21 cellular contexts compared by ENCODE assay signal in the genomic region with DNA sequence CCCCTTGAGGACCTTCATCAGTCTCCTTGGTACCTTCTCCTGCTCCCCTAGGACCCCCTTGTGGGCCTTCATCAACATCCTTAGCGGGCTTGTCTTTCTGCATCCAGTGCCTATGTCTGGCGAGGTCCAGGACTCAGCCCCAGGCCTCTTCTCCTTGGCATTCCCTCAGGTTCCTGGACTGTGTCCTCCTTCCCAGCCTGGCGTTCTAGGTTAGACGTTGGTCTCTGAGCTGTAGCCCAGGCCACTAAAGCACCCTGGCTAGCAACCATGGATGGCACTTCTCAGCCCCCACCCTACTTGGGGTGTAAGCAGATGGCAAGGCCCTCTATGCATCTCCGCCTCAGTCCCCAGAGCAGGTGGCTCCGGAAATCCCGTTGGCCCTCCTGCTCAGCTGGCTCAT. TPM values are rescaled to one million over a fixed set of nuclear protein-coding genes. Genes with fewer than 3 reads are reported as not detected.
DNase-seq lines count a peak whose midpoint lies in the region; ATAC-seq and TF ChIP-seq lines count a peak whose summit lies in the region.
"Had no signal": no experiment of that assay in that cellular context is flagged by ENCODE, and none has a peak within 500 bp of the region (broad histone marks: within the 10 kb centered on the region; RNA-seq: fewer than 3 reads in every experiment).

No MANE protein-coding gene starts in this region.

- H3K4me2 ChIP-seq in BLaER1 treated with 17β-estradiol and CSF1 and Interleukin-3, amounts not matched to agents 10 nM and 100 nM: peak overlapping the region; percentile 20 to 81 (median 68); a peak in 21 of 22 replicates

- H3K36me3 Mint-ChIP-seq in T-helper 17 cell (ENCODE audit: low read depth) (peaks cover 2% of the 10 kb centered on the region), endothelial cell (ENCODE audit: low read depth, unreplicated experiment) (peaks cover 4% of the 10 kb centered on the region)
- H3K36me3 Mint-ChIP-seq: CD4-positive, CD25-positive, alpha-beta regulatory T cell; CD8-positive, alpha-beta memory T cell had no signal

- no peaks in the 10 kb centered on the region for H3K27me3 ChIP-seq in BLaER1 treated with 17β-estradiol and CSF1 and Interleukin-3, amounts not matched to agents 10 nM and 100 nM

- H3K9me3 Mint-ChIP-seq in endothelial cell (ENCODE audit: unreplicated experiment): no peaks in the 10 kb centered on the region
- H3K9me3 Mint-ChIP-seq: CD8-positive, alpha-beta memory T cell had no signal

- no peak overlapping the region for H3K27ac Mint-ChIP-seq in T-helper 17 cell
- H3K27ac Mint-ChIP-seq in endothelial cell (ENCODE audit: unreplicated experiment): peak overlapping the region; percentile 10

- ATAC-seq in T-helper 17 cell: no peak
- no peak for ATAC-seq in HG03565 (IDR thresholded peaks at IDR 0.05; ENCODE audit: unreplicated experiment)
- no peak for ATAC-seq in HG03457 (IDR thresholded peaks at IDR 0.05; ENCODE audit: unreplicated experiment)

- no peak overlapping the region for H3K9ac ChIP-seq in BLaER1 treated with 17β-estradiol and CSF1 and Interleukin-3, amounts not matched to agents 10 nM and 100 nM
- H3K9ac ChIP-seq: GM23248 had no signal

- DNase-seq in NCI-H82 (lab: John Stamatoyannopoulos, UW): peak; percentile 18
- no peak for DNase-seq in NCI-H82 treated with DMSO at 0.1 percent for 48 hours (lab: John Stamatoyannopoulos, UW; ENCODE audit: unreplicated experiment)
- no peak for DNase-seq in T-helper 17 cell
- DNase-seq in endothelial cell (ENCODE audit: low spot score): no peak
- no peak for DNase-seq in activated CD8-positive, alpha-beta memory T cell treated with anti-CD3 and anti-CD28 coated beads, Interleukin-2, amount 50 U/mL, for 48 hours
- DNase-seq: 8988T; C1 segment of cervical spinal cord; CD4-positive, CD25-positive, alpha-beta regulatory T cell; CD8-positive, alpha-beta memory T cell; COR-L47; DMS 273 treated with DMSO at 0.1 percent for 48 hours; DMS53; DND-41; EL; GM23248; HCEC 1CT had no signal

- H3K4me3 ChIP-seq in BLaER1 treated with 17β-estradiol and CSF1 and Interleukin-3, amounts not matched to agents 10 nM and 100 nM: no peak overlapping the region
- H3K4me3 ChIP-seq: GM23248 had no signal

- H3K36me3 ChIP-seq in BLaER1 treated with 17β-estradiol and CSF1 and Interleukin-3, amounts not matched to agents 10 nM and 100 nM: no peaks in the 10 kb centered on the region

- H3K9me3 ChIP-seq in BLaER1 treated with 17β-estradiol and CSF1 and Interleukin-3, amounts not matched to agents 10 nM and 100 nM (replicated peaks in 1 of 11): no peaks in the 10 kb centered on the region
- no peaks in the 10 kb centered on the region for H3K9me3 ChIP-seq in T-helper 17 cell (ENCODE audit: control insufficient read depth, low read length, poor library complexity, severe bottlenecking)

- peak overlapping the region in 2 of 11 experiments; percentile 7 to 29; a peak in 1 of 22 replicates for H3K27ac ChIP-seq in BLaER1 treated with 17β-estradiol and CSF1 and Interleukin-3, amounts not matched to agents 10 nM and 100 nM
- H3K27ac ChIP-seq: GM23248 had no signal

- H3K4me1 ChIP-seq in BLaER1 treated with 17β-estradiol and CSF1 and Interleukin-3, amounts not matched to agents 10 nM and 100 nM: peaks cover 5 to 17% (median 13%) of the 10 kb centered on the region in 10 experiments; a peak in 18 of 20 replicates

- H4K20me1 ChIP-seq in BLaER1 treated with 17β-estradiol and CSF1 and Interleukin-3, amounts not matched to agents 10 nM and 100 nM: no peaks in the 10 kb centered on the region; a peak in 1 of 22 replicates

- peak overlapping the region; percentile 25 for H3K4me3 Mint-ChIP-seq in T-helper 17 cell
- H3K4me3 Mint-ChIP-seq in endothelial cell (ENCODE audit: unreplicated experiment): no peak overlapping the region
- H3K4me3 Mint-ChIP-seq: CD4-positive, CD25-positive, alpha-beta regulatory T cell; CD8-positive, alpha-beta memory T cell had no signal

- H3K4me1 Mint-ChIP-seq in T-helper 17 cell (peaks cover 7% of the 10 kb centered on the region), endothelial cell (ENCODE audit: unreplicated experiment) (peaks cover 41% of the 10 kb centered on the region)
- H3K4me1 Mint-ChIP-seq: CD4-positive, CD25-positive, alpha-beta regulatory T cell; CD8-positive, alpha-beta memory T cell had no signal

- TF ChIP-seq CTCF in endothelial cell (IDR thresholded peaks at IDR 0.05; ENCODE audit: unreplicated experiment): no peak

- H3K27me3 Mint-ChIP-seq in T-helper 17 cell (peaks cover 31% of the 10 kb centered on the region), endothelial cell (ENCODE audit: unreplicated experiment) (peaks cover 14% of the 10 kb centered on the region)

RNA-seq across cellular contexts. Expression of a gene that starts 51.5 kb away (rescaled TPM):
- total RNA-seq in T-helper 17 cell (not detected), endothelial cell (ENCODE audit: unreplicated experiment) (0.54 TPM)
- total RNA-seq: A673; CD4-positive, CD25-positive, alpha-beta regulatory T cell; G401; GM23248 had no signal

RNA-seq across cellular contexts. Expression of a gene that starts 58.1 kb away (rescaled TPM):
- total RNA-seq in T-helper 17 cell (10 to 100 TPM; 56.9 to 65.0 TPM), endothelial cell (ENCODE audit: unreplicated experiment) (178 TPM)
